ENCODE assay signal across 20 cellular contexts in genomic region chr5:151598984-151599383, GRCh38. TPM values are rescaled to one million over a fixed set of nuclear protein-coding genes. Genes with fewer than 3 reads are reported as not detected.
DNase-seq lines count a peak whose midpoint lies in the region; ATAC-seq, FAIRE-seq and TF ChIP-seq lines count a peak whose summit lies in the region.
"Had no signal": no experiment of that assay in that cellular context is flagged by ENCODE, and none has a peak within 500 bp of the region (broad histone marks: within the 10 kb centered on the region; RNA-seq: fewer than 3 reads in every experiment).

No MANE protein-coding gene starts in this region.

- peak in 1 of 2 donors; percentile 12 for DNase-seq in activated T-cell treated with anti-CD3 and anti-CD28 coated beads, Interleukin-2, amount 50 U/mL, for 72 hours
- DNase-seq in activated T-cell treated with anti-CD3 and anti-CD28 coated beads for 4 hours = no peak
- peak; percentile 85 for DNase-seq in RWPE2 (ENCODE audit: low spot score)
- DNase-seq in iris pigment epithelial cell (ENCODE audit: low read depth) = peak; percentile 11
- peak; percentile 66 for DNase-seq in upper lobe of right lung
- DNase-seq in BE2C = no peak
- DNase-seq in small intestine = no peak
- DNase-seq: ACHN; activated effector memory CD4-positive, alpha-beta T cell treated with anti-CD3 and anti-CD28 coated beads, Interleukin-2, amount 50 U/mL, for 16 hours; adrenal gland; DND-41; erythroblast; Kasumi-1; NCI-H1105 treated with DMSO at 0.1 percent for 48 hours; Peyer's patch; retina; testis had no signal

- TF ChIP-seq CTCF in RWPE2 (IDR thresholded peaks at IDR 0.05; ENCODE audit: poor library complexity, severe bottlenecking) (no peak), upper lobe of right lung (IDR thresholded peaks at IDR 0.05) (no peak), BE2C (IDR thresholded peaks at IDR 0.05; ENCODE audit: low read depth, low read length) (no peak)

- peak overlapping the region in 1 of 2 donors; percentile 14 for H3K4me3 Mint-ChIP-seq in activated T-cell treated with anti-CD3 and anti-CD28 coated beads, Interleukin-2, amount 50 U/mL, for 72 hours

- H3K27ac ChIP-seq in RWPE2 (ENCODE audit: poor library complexity, severe bottlenecking) = peak overlapping the region; percentile 42
- H3K27ac ChIP-seq in upper lobe of right lung = no peak overlapping the region
- no peak overlapping the region for H3K27ac ChIP-seq in small intestine (ENCODE audit: low read depth in 1 of 2, low read length in 1 of 2)
- H3K27ac ChIP-seq: adrenal gland, neutrophil, Peyer's patch, testis had no signal

- no peaks in the 10 kb centered on the region for H3K36me3 ChIP-seq in RWPE2 (ENCODE audit: low read depth)
- no peaks in the 10 kb centered on the region for H3K36me3 ChIP-seq in upper lobe of right lung
- H3K36me3 ChIP-seq in BE2C = no peaks in the 10 kb centered on the region
- no peaks in the 10 kb centered on the region for H3K36me3 ChIP-seq in small intestine (ENCODE audit: control insufficient read depth in 2 of 2, insufficient read depth in 2 of 2, low read length in 2 of 2)
- H3K36me3 ChIP-seq: adrenal gland, neutrophil, Peyer's patch had no signal

- WGBS in small intestine, 3 donors = 50 to 81% (median 81%) methylated on average over 2 of the region's 2 CpGs

- no peak overlapping the region for H3K4me3 ChIP-seq in RWPE2 (ENCODE audit: severe bottlenecking)
- no peak overlapping the region for H3K4me3 ChIP-seq in upper lobe of right lung
- H3K4me3 ChIP-seq in BE2C (ENCODE audit: low read depth, low read length) = no peak overlapping the region
- H3K4me3 ChIP-seq in small intestine (ENCODE audit: low read depth in 1 of 2, low read length in 2 of 2) = no peak overlapping the region
- H3K4me3 ChIP-seq: adrenal gland, Peyer's patch, testis had no signal

- H3K9me3 ChIP-seq in RWPE2 (ENCODE audit: severe bottlenecking) (no peaks in the 10 kb centered on the region), upper lobe of right lung (no peaks in the 10 kb centered on the region), BE2C (no peaks in the 10 kb centered on the region), small intestine (ENCODE audit: control insufficient read depth, low read depth) (no peaks in the 10 kb centered on the region)
- H3K9me3 ChIP-seq: adrenal gland, neutrophil, Peyer's patch, testis had no signal

- intact Hi-C loops in upper lobe of right lung (cut with DNase I) = no loop called here

- H3K4me1 Mint-ChIP-seq in activated T-cell treated with anti-CD3 and anti-CD28 coated beads, Interleukin-2, amount 50 U/mL, for 72 hours (ENCODE audit: low read depth) = peaks cover 12% of the 10 kb centered on the region

- FAIRE-seq in small intestine (lab: Jason Lieb, UNC) = no peak

- no peak overlapping the region for H3K27ac Mint-ChIP-seq in activated T-cell treated with anti-CD3 and anti-CD28 coated beads, Interleukin-2, amount 50 U/mL, for 72 hours

- no peaks in the 10 kb centered on the region for H3K27me3 Mint-ChIP-seq in activated T-cell treated with anti-CD3 and anti-CD28 coated beads, Interleukin-2, amount 50 U/mL, for 72 hours (ENCODE audit: low read depth)

- no peaks in the 10 kb centered on the region for H3K9me3 Mint-ChIP-seq in activated T-cell treated with anti-CD3 and anti-CD28 coated beads, Interleukin-2, amount 50 U/mL, for 72 hours

- peak; percentile 48 to 81 for ATAC-seq in activated T-cell treated with anti-CD3 and anti-CD28 coated beads, Interleukin-2, amount 50 U/mL, for 72 hours (replicated peaks in 1 of 2)
- ATAC-seq in RWPE2 (ENCODE audit: low read depth) = peak; percentile 97
- peak; percentile 71 for ATAC-seq in upper lobe of right lung
- ATAC-seq in GM21423 (IDR thresholded peaks at IDR 0.05; ENCODE audit: unreplicated experiment) = no peak

- H3K27me3 ChIP-seq in RWPE2 (ENCODE audit: insufficient read depth, poor library complexity, severe bottlenecking) (no peaks in the 10 kb centered on the region), upper lobe of right lung (no peaks in the 10 kb centered on the region), BE2C (no peaks in the 10 kb centered on the region), small intestine (ENCODE audit: control insufficient read depth in 2 of 2, insufficient read depth in 2 of 2, low read length in 2 of 2) (no peaks in the 10 kb centered on the region)
- H3K27me3 ChIP-seq: adrenal gland, Peyer's patch, testis had no signal

- H3K4me1 ChIP-seq in RWPE2 (ENCODE audit: insufficient read depth, poor library complexity, severe bottlenecking) (peaks cover 32% of the 10 kb centered on the region), upper lobe of right lung (no peaks in the 10 kb centered on the region), BE2C (no peaks in the 10 kb centered on the region), small intestine (ENCODE audit: control insufficient read depth in 2 of 2, insufficient read depth in 1 of 2, low read depth in 1 of 2, low read length in 1 of 2) (no peaks in the 10 kb centered on the region)
- H3K4me1 ChIP-seq: adrenal gland, Peyer's patch had no signal

- H3K36me3 Mint-ChIP-seq in activated T-cell treated with anti-CD3 and anti-CD28 coated beads, Interleukin-2, amount 50 U/mL, for 72 hours (ENCODE audit: insufficient read depth in 2 of 2) = no peaks in the 10 kb centered on the region

RNA-seq across cellular contexts. Expression of gene FAT2, which starts 7.9 kb away (rescaled TPM):
- not detected for total RNA-seq in activated T-cell treated with anti-CD3 and anti-CD28 coated beads, Interleukin-2, amount 50 U/mL, for 72 hours
- total RNA-seq in upper lobe of right lung = 0.41 TPM
- 0.22 TPM for polyA plus RNA-seq in BE2C (2012; ENCODE audit: insufficient read depth, insufficient read length, low read depth)
- polyA plus RNA-seq in small intestine = under 1 TPM in 1 of 3 donors, not detected in 2; 0.01 TPM
- total RNA-seq: dermis microvascular lymphatic vessel endothelial cell had no signal

Comparison
In these comparisons a context has a peak if more than half of its experiments do, and no peak if none do; other contexts are left out.
1. DNase-seq: peak in RWPE2 (single experiment), iris pigment epithelial cell (single experiment) and upper lobe of right lung (single experiment); none in activated T-cell treated with anti-CD3 and anti-CD28 coated beads for 4 hours (single experiment), BE2C (single experiment) and small intestine (single experiment).